10 cellular contexts compared by ENCODE assay signal in genomic region chr2:47070155-47070919, GRCh38.
DNase-seq lines count a peak whose midpoint lies in the region; ATAC-seq, FAIRE-seq and TF ChIP-seq lines count a peak whose summit lies in the region.
"Had no signal": no experiment of that assay in that cellular context is flagged by ENCODE, and none has a peak within 500 bp of the region (broad histone marks: within the 10 kb centered on the region; RNA-seq: fewer than 3 reads in every experiment).

No MANE protein-coding gene starts in this region.

- 88% methylated on average over 4 of the region's 13 CpGs for WGBS in esophagus muscularis mucosa
- 76 to 83% methylated on average over 12 to 13 of the region's 13 CpGs for WGBS in pancreas, 2 donors

- peak overlapping the region; percentile 98 to 100 (median 100) for H3K27ac Mint-ChIP-seq in CD14-positive monocyte

- peak overlapping the region in 1 of 2 donors; percentile 88 for H3K4me3 Mint-ChIP-seq in CD14-positive monocyte

- peaks cover 0 to 10% (median 2%) of the 10 kb centered on the region in 3 donors for H3K27me3 Mint-ChIP-seq in CD14-positive monocyte (ENCODE audit: low read depth in 3 of 3)

- H3K9me3 Mint-ChIP-seq in CD14-positive monocyte, result peaks cover 0 to 1% (median 0%) of the 10 kb centered on the region in 7 donors

- no peak for FAIRE-seq in pancreas (lab: Jason Lieb, UNC)

- intact Hi-C loops in CD14-positive monocyte (cut with micrococcal nuclease) (loop anchor here in 1 of 2 donors (5.0 kb wide), 1 partner anchor 88 kb away; no protein-coding TSS in a partner anchor), Panc1 (cut with micrococcal nuclease; ENCODE audit: unreplicated experiment) (no loop called here), esophagus muscularis mucosa (cut with DNase I) (loop anchor here (10.0 kb wide), 1 partner anchor 156 kb away; the partner anchor contains the start of gene MCFD2), pancreas (cut with DNase I) (no loop called here)

- TF ChIP-seq CTCF in CD14-positive monocyte (IDR thresholded peaks at IDR 0.05) (no peak), Panc1 (IDR thresholded peaks at IDR 0.05) (no peak), esophagus muscularis mucosa (IDR thresholded peaks at IDR 0.05) (no peak), pancreas (IDR thresholded peaks at IDR 0.05) (no peak)

- no peaks in the 10 kb centered on the region for H3K27me3 ChIP-seq in Panc1 (ENCODE audit: control insufficient read depth, insufficient read depth, low read length)
- H3K27me3 ChIP-seq in esophagus muscularis mucosa, result no peaks in the 10 kb centered on the region
- no peaks in the 10 kb centered on the region for H3K27me3 ChIP-seq in pancreas
- H3K27me3 ChIP-seq: foreskin keratinocyte had no signal

- H3K27ac ChIP-seq in Panc1 (ENCODE audit: low read length), result peak overlapping the region; percentile 85
- H3K27ac ChIP-seq in esophagus muscularis mucosa (replicated peaks in 1 of 4), result peak overlapping the region; percentile 87 to 91 (median 90)
- peak overlapping the region; percentile 67 to 76 (median 70) for H3K27ac ChIP-seq in pancreas
- H3K27ac ChIP-seq: foreskin keratinocyte had no signal

- no peak for TF ChIP-seq POLR2A in esophagus muscularis mucosa (IDR thresholded peaks at IDR 0.05; ENCODE audit: low read depth)

- peaks cover 95% of the 10 kb centered on the region for H3K4me1 Mint-ChIP-seq in CD14-positive monocyte

- H3K36me3 ChIP-seq in Panc1 (ENCODE audit: control insufficient read depth, insufficient read depth, low read length) (no peaks in the 10 kb centered on the region), esophagus muscularis mucosa (peaks cover 0 to 18% (median 16%) of the 10 kb centered on the region in 4 donors), pancreas (no peaks in the 10 kb centered on the region)

- no peak for DNase-seq in CD14-positive monocyte (ENCODE audit: low spot score)
- DNase-seq in Panc1 (ENCODE audit: low read depth, low spot score), result no peak
- DNase-seq in esophagus muscularis mucosa (ENCODE audit: extremely low spot score), result no peak
- DNase-seq in pancreas, result peak in 1 of 6 donors; percentile 51
- no peak for DNase-seq in NCI-H510A (lab: John Stamatoyannopoulos, UW)
- no peak for DNase-seq in stimulated activated CD4-positive, alpha-beta T cell treated with anti-CD3 and anti-CD28 coated beads, Interleukin-4, amount 100 ng/mL, for 1 hour
- DNase-seq in GM19240 (ENCODE audit: insufficient read length, low spot score), result no peak
- DNase-seq: NCI-H1105 treated with DMSO at 0.1 percent for 48 hours had no signal

- in situ Hi-C loops in Panc1 (cut with HindIII; ENCODE audit: low pct_unique_long_range_greater_than_20kb, low sequenced_read_pairs), result no loop called here

- H3K4me3 ChIP-seq in Panc1 (ENCODE audit: low read depth in 2 of 2, low read length in 2 of 2), result no peak overlapping the region
- no peak overlapping the region for H3K4me3 ChIP-seq in esophagus muscularis mucosa
- no peak overlapping the region for H3K4me3 ChIP-seq in pancreas

- POLR2A ChIA-PET in Panc1 (lab: Charles Lee), result interaction anchor here (0.6 kb wide), 1 partner anchor 234 kb away, joined by 3 read pairs; no protein-coding TSS in a partner anchor

- H3K4me1 ChIP-seq in Panc1 (ENCODE audit: control insufficient read depth, insufficient read depth, low read length) (peaks cover 37% of the 10 kb centered on the region), esophagus muscularis mucosa (peaks cover 84 to 96% (median 94%) of the 10 kb centered on the region in 4 donors), pancreas (peaks cover 0 to 18% (median 8%) of the 10 kb centered on the region in 3 donors)

- peak; percentile 30 for ATAC-seq in Panc1
- peak in 1 of 4 donors; percentile 4 for ATAC-seq in pancreas
- ATAC-seq in GM18873 (IDR thresholded peaks at IDR 0.05; ENCODE audit: low FRiP score, unreplicated experiment), result no peak

- H3K36me3 Mint-ChIP-seq in CD14-positive monocyte, result peaks cover 41 to 78% of the 10 kb centered on the region in 2 donors

- CTCF ChIA-PET in Panc1 (lab: Charles Lee), result no interaction called here

- H3K9me3 ChIP-seq in Panc1 (ENCODE audit: control insufficient read depth, insufficient read depth, low read depth, low read length) (no peaks in the 10 kb centered on the region), esophagus muscularis mucosa (no peaks in the 10 kb centered on the region), pancreas (no peaks in the 10 kb centered on the region)

- BruUV-seq in Panc1 (replicated peaks; lab: Mats Ljungman, UMichigan), result no TSS peak

- no peak for TF ChIP-seq EP300 in esophagus muscularis mucosa (IDR thresholded peaks at IDR 0.05)
